ENCODE assay signal across 12 cellular contexts in genomic region chr12:56163533-56164344, GRCh38. TPM values are rescaled to one million over a fixed set of nuclear protein-coding genes. Genes with fewer than 3 reads are reported as not detected.
A peak's percentile ranks its signal among the peaks of the same experiment; 100 is the strongest.
DNase-seq lines count a peak whose midpoint lies in the region; ATAC-seq lines count a peak whose summit lies in the region.
"Had no signal": no experiment of that assay in that cellular context is flagged by ENCODE, and none has a peak within 500 bp of the region (broad histone marks: within the 10 kb centered on the region; RNA-seq: fewer than 3 reads in every experiment).

No MANE protein-coding gene starts in this region.

- in situ Hi-C loops in G401 (cut with HindIII; ENCODE audit: low sequenced_read_pairs) = no loop called here

- peaks cover 29% of the 10 kb centered on the region for H3K4me1 Mint-ChIP-seq in activated naive CD4-positive, alpha-beta T cell treated with anti-CD3 and anti-CD28 coated beads, Interleukin-2, amount 50 U/mL, for 24 hours
- H3K4me1 Mint-ChIP-seq in activated naive CD4-positive, alpha-beta T cell treated with anti-CD3 and anti-CD28 coated beads for 36 hours (ENCODE audit: low read depth) = peaks cover 29% of the 10 kb centered on the region
- H3K4me1 Mint-ChIP-seq in T-cell = peaks cover 29 to 39% (median 38%) of the 10 kb centered on the region in 3 donors
- H3K4me1 Mint-ChIP-seq in activated CD8-positive, alpha-beta memory T cell treated with anti-CD3 and anti-CD28 coated beads, Interleukin-2, amount 10 ng/mL, durations not matched to agents 7 days and 5 days = peaks cover 29% of the 10 kb centered on the region

- H3K36me3 Mint-ChIP-seq in activated naive CD4-positive, alpha-beta T cell treated with anti-CD3 and anti-CD28 coated beads, Interleukin-2, amount 50 U/mL, for 24 hours = peaks cover 17% of the 10 kb centered on the region
- peaks cover 57% of the 10 kb centered on the region for H3K36me3 Mint-ChIP-seq in activated naive CD4-positive, alpha-beta T cell treated with anti-CD3 and anti-CD28 coated beads for 36 hours (ENCODE audit: low read depth)
- peaks cover 51% of the 10 kb centered on the region for H3K36me3 Mint-ChIP-seq in T-cell
- H3K36me3 Mint-ChIP-seq in activated CD8-positive, alpha-beta memory T cell treated with anti-CD3 and anti-CD28 coated beads, Interleukin-2, amount 10 ng/mL, durations not matched to agents 7 days and 5 days = peaks cover 71% of the 10 kb centered on the region

- H3K27ac Mint-ChIP-seq in activated naive CD4-positive, alpha-beta T cell treated with anti-CD3 and anti-CD28 coated beads, Interleukin-2, amount 50 U/mL, for 24 hours = peak overlapping the region; percentile 48
- H3K27ac Mint-ChIP-seq in activated naive CD4-positive, alpha-beta T cell treated with anti-CD3 and anti-CD28 coated beads for 36 hours = no peak overlapping the region
- peak overlapping the region; percentile 28 to 63 for H3K27ac Mint-ChIP-seq in T-cell
- no peak overlapping the region for H3K27ac Mint-ChIP-seq in activated CD8-positive, alpha-beta memory T cell treated with anti-CD3 and anti-CD28 coated beads, Interleukin-2, amount 10 ng/mL, durations not matched to agents 7 days and 5 days

- no peak for DNase-seq in activated naive CD4-positive, alpha-beta T cell treated with anti-CD3 and anti-CD28 coated beads for 36 hours
- DNase-seq in T-cell = no peak
- DNase-seq in C1 segment of cervical spinal cord (lab: John Stamatoyannopoulos, UW) = no peak
- no peak for DNase-seq in activated CD8-positive, alpha-beta memory T cell treated with anti-CD3 and anti-CD28 coated beads, Interleukin-2, amount 10 ng/mL, durations not matched to agents 7 days and 5 days
- no peak for DNase-seq in G401 (ENCODE audit: low spot score)
- DNase-seq: activated CD4-positive, alpha-beta T cell treated with anti-CD3 and anti-CD28 coated beads for 1 hour; MV-4-11; NCI-H446; SHP77 treated with DMSO at 0.1 percent for 48 hours had no signal

- ATAC-seq in T-cell (replicated peaks in 1 of 4) = no peak
- ATAC-seq in esophagus mucosa = peak; percentile 0
- no peak for ATAC-seq in activated CD8-positive, alpha-beta memory T cell treated with anti-CD3 and anti-CD28 coated beads, Interleukin-2, amount 10 ng/mL, durations not matched to agents 7 days and 5 days

- peaks cover 46 to 58% of the 10 kb centered on the region in 2 donors for H3K36me3 ChIP-seq in stomach smooth muscle (ENCODE audit: control insufficient read depth in 2 of 2, insufficient read depth in 2 of 2, low read length in 2 of 2)

- no peak overlapping the region for H3K4me3 Mint-ChIP-seq in activated naive CD4-positive, alpha-beta T cell treated with anti-CD3 and anti-CD28 coated beads, Interleukin-2, amount 50 U/mL, for 24 hours
- H3K4me3 Mint-ChIP-seq in activated naive CD4-positive, alpha-beta T cell treated with anti-CD3 and anti-CD28 coated beads for 36 hours = no peak overlapping the region
- H3K4me3 Mint-ChIP-seq in T-cell = no peak overlapping the region
- H3K4me3 Mint-ChIP-seq in activated CD8-positive, alpha-beta memory T cell treated with anti-CD3 and anti-CD28 coated beads, Interleukin-2, amount 10 ng/mL, durations not matched to agents 7 days and 5 days = no peak overlapping the region

- CTCF ChIA-PET in activated naive CD4-positive, alpha-beta T cell treated with anti-CD3 and anti-CD28 coated beads for 36 hours (lab: Charles Lee) = interaction anchor here (0.6 to 6.7 kb wide), 4 partner anchors 13 to 45 kb away, joined by 5 to 43 read pairs (median 12); partner anchors contain the start of gene ZC3H10
- CTCF ChIA-PET in T-cell (lab: Charles Lee) = interaction anchor here in 1 of 2 donors (0.6 to 1.1 kb wide), 4 partner anchors 17 to 190 kb away, joined by 3 read pairs; partner anchors contain the start of genes RAB5B and SMARCC2
- CTCF ChIA-PET in activated CD8-positive, alpha-beta memory T cell treated with anti-CD3 and anti-CD28 coated beads, Interleukin-2, amount 10 ng/mL, durations not matched to agents 7 days and 5 days (lab: Charles Lee) = interaction anchor here (0.5 to 7.5 kb wide), 9 partner anchors 9 to 145 kb away, joined by 3 to 61 read pairs (median 6); partner anchors contain the start of genes ESYT1, MYL6B, SMARCC2 and ZC3H10

- H3K9ac ChIP-seq in stomach smooth muscle (ENCODE audit: low read length in 2 of 2) = no peak overlapping the region

- POLR2A ChIA-PET in T-cell (lab: Charles Lee) = interaction anchor here in 1 of 2 donors (0.8 kb wide), 1 partner anchor 30 kb away, joined by 6 read pairs; no protein-coding TSS in a partner anchor

- no peaks in the 10 kb centered on the region for H3K27me3 Mint-ChIP-seq in activated naive CD4-positive, alpha-beta T cell treated with anti-CD3 and anti-CD28 coated beads, Interleukin-2, amount 50 U/mL, for 24 hours
- H3K27me3 Mint-ChIP-seq in activated naive CD4-positive, alpha-beta T cell treated with anti-CD3 and anti-CD28 coated beads for 36 hours (ENCODE audit: low read depth) = no peaks in the 10 kb centered on the region
- H3K27me3 Mint-ChIP-seq in T-cell = no peaks in the 10 kb centered on the region
- H3K27me3 Mint-ChIP-seq in activated CD8-positive, alpha-beta memory T cell treated with anti-CD3 and anti-CD28 coated beads, Interleukin-2, amount 10 ng/mL, durations not matched to agents 7 days and 5 days = no peaks in the 10 kb centered on the region

- no peaks in the 10 kb centered on the region for H3K27me3 ChIP-seq in stomach smooth muscle (ENCODE audit: control insufficient read depth in 1 of 2, insufficient read depth in 2 of 2, low read length in 2 of 2)

- H3K27ac ChIP-seq in stomach smooth muscle (ENCODE audit: low read length) = peak overlapping the region; percentile 100

- intact Hi-C loops in activated naive CD4-positive, alpha-beta T cell treated with anti-CD3 and anti-CD28 coated beads for 36 hours (cut with micrococcal nuclease) = no loop called here

- H3K4me1 ChIP-seq in stomach smooth muscle (ENCODE audit: control insufficient read depth, insufficient read depth, low read length) = peaks cover 49% of the 10 kb centered on the region

- no peaks in the 10 kb centered on the region for H3K9me3 Mint-ChIP-seq in activated naive CD4-positive, alpha-beta T cell treated with anti-CD3 and anti-CD28 coated beads, Interleukin-2, amount 50 U/mL, for 24 hours
- no peaks in the 10 kb centered on the region for H3K9me3 Mint-ChIP-seq in activated naive CD4-positive, alpha-beta T cell treated with anti-CD3 and anti-CD28 coated beads for 36 hours
- H3K9me3 Mint-ChIP-seq in T-cell = no peaks in the 10 kb centered on the region
- no peaks in the 10 kb centered on the region for H3K9me3 Mint-ChIP-seq in activated CD8-positive, alpha-beta memory T cell treated with anti-CD3 and anti-CD28 coated beads, Interleukin-2, amount 10 ng/mL, durations not matched to agents 7 days and 5 days (ENCODE audit: low read depth)

- H3K4me3 ChIP-seq in stomach smooth muscle (ENCODE audit: low read length in 2 of 2) = no peak overlapping the region

- no peaks in the 10 kb centered on the region for H3K9me3 ChIP-seq in stomach smooth muscle (ENCODE audit: control insufficient read depth in 2 of 2, low read length in 2 of 2)

RNA-seq across cellular contexts. Expression of gene MYL6, which starts 5.6 kb away (rescaled TPM):
- 100 to 1,000 TPM; 841 to 868 TPM for total RNA-seq in activated naive CD4-positive, alpha-beta T cell treated with anti-CD3 and anti-CD28 coated beads for 36 hours
- 100 to 1,000 TPM; 506 to 663 (median 569) TPM for total RNA-seq in T-cell
- 1,179 TPM for total RNA-seq in esophagus mucosa
- 1,000 to 10,000 TPM; 1,307 to 1,412 TPM for total RNA-seq in activated CD8-positive, alpha-beta memory T cell treated with anti-CD3 and anti-CD28 coated beads, Interleukin-2, amount 10 ng/mL, durations not matched to agents 7 days and 5 days
- 1,669 and 1,953 TPM in 2 replicates for total RNA-seq in G401 (2014; rRNA removed; shearing (Covaris generic))

RNA-seq across cellular contexts. Expression of gene MYL6B, which starts 11.4 kb away (rescaled TPM):
- total RNA-seq in activated naive CD4-positive, alpha-beta T cell treated with anti-CD3 and anti-CD28 coated beads for 36 hours = 10 to 100 TPM; 49.2 to 57.5 TPM
- total RNA-seq in T-cell (10 to 100 TPM in 1 of 5 donors, 1 to 10 TPM in 4; 5.9 to 12.4 (median 7.7) TPM), esophagus mucosa (54.2 TPM)
- 10 to 100 TPM; 67.6 to 85.2 TPM for total RNA-seq in activated CD8-positive, alpha-beta memory T cell treated with anti-CD3 and anti-CD28 coated beads, Interleukin-2, amount 10 ng/mL, durations not matched to agents 7 days and 5 days
- total RNA-seq in G401 (2014; rRNA removed; shearing (Covaris generic)) = 115 and 166 TPM in 2 replicates

RNA-seq across cellular contexts. Expression of gene SMARCC2, which starts 25.5 kb away (rescaled TPM):
- 10 to 100 TPM; 75.8 to 79.0 TPM for total RNA-seq in activated naive CD4-positive, alpha-beta T cell treated with anti-CD3 and anti-CD28 coated beads for 36 hours
- total RNA-seq in T-cell (100 to 1,000 TPM; 135 to 160 (median 159) TPM), esophagus mucosa (44.4 TPM)
- 100 to 1,000 TPM; 147 to 150 TPM for total RNA-seq in activated CD8-positive, alpha-beta memory T cell treated with anti-CD3 and anti-CD28 coated beads, Interleukin-2, amount 10 ng/mL, durations not matched to agents 7 days and 5 days
- total RNA-seq in G401 (2014; rRNA removed; shearing (Covaris generic)) = 10.5 and 18.4 TPM in 2 replicates

RNA-seq across cellular contexts. Expression of gene ESYT1, which starts 35.7 kb away (rescaled TPM):
- 10 to 100 TPM; 87.4 to 88.9 TPM for total RNA-seq in activated naive CD4-positive, alpha-beta T cell treated with anti-CD3 and anti-CD28 coated beads for 36 hours
- 100 to 1,000 TPM; 181 to 298 (median 276) TPM for total RNA-seq in T-cell
- 48.8 TPM for total RNA-seq in esophagus mucosa
- total RNA-seq in activated CD8-positive, alpha-beta memory T cell treated with anti-CD3 and anti-CD28 coated beads, Interleukin-2, amount 10 ng/mL, durations not matched to agents 7 days and 5 days = 100 to 1,000 TPM; 225 to 241 TPM
- 108 and 114 TPM in 2 replicates for total RNA-seq in G401 (2014; rRNA removed; shearing (Covaris generic))

RNA-seq across cellular contexts. Expression of gene ZC3H10, which starts 45.7 kb away (rescaled TPM):
- 1 to 10 TPM; 6.4 to 6.6 TPM for total RNA-seq in activated naive CD4-positive, alpha-beta T cell treated with anti-CD3 and anti-CD28 coated beads for 36 hours
- total RNA-seq in T-cell (10 to 100 TPM in 3 of 5 donors, 1 to 10 TPM in 2; 8.4 to 15.1 (median 11.4) TPM), esophagus mucosa (1.8 TPM)
- total RNA-seq in activated CD8-positive, alpha-beta memory T cell treated with anti-CD3 and anti-CD28 coated beads, Interleukin-2, amount 10 ng/mL, durations not matched to agents 7 days and 5 days = 10 to 100 TPM; 10.3 to 11.7 TPM
- 2.9 and 3.3 TPM in 2 replicates for total RNA-seq in G401 (2014; rRNA removed; shearing (Covaris generic))

Comparison
In these comparisons a context has a peak if more than half of its experiments do, and no peak if none do; other contexts are left out.
1. H3K27ac Mint-ChIP-seq: peak in activated naive CD4-positive, alpha-beta T cell treated with anti-CD3 and anti-CD28 coated beads, Interleukin-2, amount 50 U/mL, for 24 hours (single experiment) and T-cell (2 of 2); none in activated naive CD4-positive, alpha-beta T cell treated with anti-CD3 and anti-CD28 coated beads for 36 hours (single experiment) and activated CD8-positive, alpha-beta memory T cell treated with anti-CD3 and anti-CD28 coated beads, Interleukin-2, amount 10 ng/mL, durations not matched to agents 7 days and 5 days (single experiment).